ENCODE assay signal across 15 cellular contexts in the genomic region with DNA sequence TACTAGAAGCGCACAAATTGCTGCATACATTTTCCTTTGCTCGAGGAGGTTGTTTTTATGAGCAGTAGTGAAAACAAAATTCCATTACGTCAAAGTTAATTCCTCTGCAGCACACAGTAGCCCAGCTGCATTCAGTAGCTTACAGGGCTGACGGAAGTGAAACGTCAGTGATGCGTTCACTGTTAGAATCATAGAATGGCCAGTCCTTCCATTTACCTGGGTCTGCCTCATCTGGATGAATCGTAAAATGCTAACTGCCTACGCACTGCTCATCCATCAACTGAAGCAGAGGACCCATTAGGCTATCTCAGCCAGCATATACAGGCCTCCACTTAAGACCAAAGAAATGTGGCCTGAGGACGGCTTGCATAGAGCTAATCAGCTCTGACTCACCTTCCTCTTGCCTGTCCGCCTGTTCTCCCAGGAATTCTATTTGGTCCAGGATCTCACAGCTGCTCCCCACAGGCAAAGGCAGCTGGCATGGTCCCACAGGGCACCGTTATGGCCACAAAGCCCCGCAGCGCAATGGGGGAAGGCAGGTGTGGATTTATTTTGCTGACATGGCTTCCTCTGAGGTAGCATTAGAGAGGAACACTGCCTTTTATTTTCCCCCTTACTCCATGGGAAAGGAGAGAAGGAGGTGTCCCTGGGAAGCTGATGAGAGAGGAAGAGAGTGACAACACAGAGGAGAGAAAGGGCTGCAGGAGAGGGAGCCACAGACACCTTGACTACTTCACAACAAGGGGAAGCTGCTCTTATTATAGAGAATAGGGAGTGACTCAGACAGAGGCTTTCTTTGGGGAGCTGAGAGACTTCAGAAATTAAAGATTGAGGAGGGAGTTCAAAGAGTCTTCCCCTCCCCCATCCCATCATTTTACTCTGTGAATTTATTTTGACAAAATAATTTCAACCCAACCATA.
DNase-seq lines count a peak whose midpoint lies in the region; ATAC-seq and TF ChIP-seq lines count a peak whose summit lies in the region.
"Had no signal": no experiment of that assay in that cellular context is flagged by ENCODE, and none has a peak within 500 bp of the region (broad histone marks: within the 10 kb centered on the region; RNA-seq: fewer than 3 reads in every experiment).

No MANE protein-coding gene starts in this region.

- H2BK120ac ChIP-seq in neuronal stem cell (ENCODE audit: low read depth, low read length) = no peak overlapping the region

- H3K36me3 Mint-ChIP-seq in stimulated activated memory B cell treated with anti-CD40 and anti-IgM and Interleukin-4, amounts not matched to agents 10 μg/mL and 1 μg/mL and 100 μg/mL, for 72 hours = no peaks in the 10 kb centered on the region
- H3K36me3 Mint-ChIP-seq: brain had no signal

- H3K36me3 ChIP-seq in neuronal stem cell (replicated peaks in 1 of 2; ENCODE audit: control insufficient read depth in 2 of 2, insufficient read depth in 2 of 2, low read length in 2 of 2) = no peaks in the 10 kb centered on the region
- H3K36me3 ChIP-seq: sigmoid colon had no signal

- WGBS in neuronal stem cell (ENCODE audit: extremely low coverage in 2 of 2, insufficient read length in 2 of 2, insufficient replicate concordance in 1 of 2), 2 donors = no CpG with 5 or more reads among the region's 13 CpGs

- no peak overlapping the region for H2AK5ac ChIP-seq in neuronal stem cell (ENCODE audit: low read depth, low read length)

- peak; percentile 92 for DNase-seq in EL
- DNase-seq in NCI-H226 = peak; percentile 82
- DNase-seq in cardiac fibroblast (ENCODE audit: low read depth in 2 of 2) = peak; percentile 35 to 56
- DNase-seq in neuronal stem cell (ENCODE audit: low spot score) = no peak
- DNase-seq in sciatic nerve (ENCODE audit: low spot score) = no peak
- DNase-seq in activated effector memory CD4-positive, alpha-beta T cell treated with anti-CD3 and anti-CD28 coated beads, Interleukin-2, amount 50 U/mL, for 16 hours = no peak
- DNase-seq: activated CD4-positive, CD25-positive, alpha-beta regulatory T cell treated with anti-CD3 and anti-CD28 coated beads, Interleukin-2, amount 50 U/mL, for 72 hours; activated T-cell treated with anti-CD3 and anti-CD28 coated beads, Interleukin-2, amount 50 U/mL, for 24 hours; Caco-2; NCI-H1105 treated with DMSO at 0.1 percent for 48 hours; sigmoid colon; testis had no signal

- intact Hi-C loops in sciatic nerve (cut with DNase I) = no loop called here

- no peak overlapping the region for H3K27ac ChIP-seq in neuronal stem cell (replicated peaks; ENCODE audit: low read length)
- H3K27ac ChIP-seq: sigmoid colon, testis had no signal

- no peak overlapping the region for H2BK15ac ChIP-seq in neuronal stem cell (ENCODE audit: low read length)

- no peaks in the 10 kb centered on the region for H3K4me1 ChIP-seq in neuronal stem cell (ENCODE audit: control insufficient read depth in 2 of 2, insufficient read depth in 1 of 2, low read depth in 1 of 2, low read length in 2 of 2)
- H3K4me1 ChIP-seq: Caco-2, sigmoid colon had no signal

- no peaks in the 10 kb centered on the region for H3K4me1 Mint-ChIP-seq in stimulated activated memory B cell treated with anti-CD40 and anti-IgM and Interleukin-4, amounts not matched to agents 10 μg/mL and 1 μg/mL and 100 μg/mL, for 72 hours

- ATAC-seq in sciatic nerve = no peak
- ATAC-seq in stimulated activated memory B cell treated with anti-CD40 and anti-IgM and Interleukin-4, amounts not matched to agents 10 μg/mL and 1 μg/mL and 100 μg/mL, for 72 hours = no peak
- no peak for ATAC-seq in HG02623 (IDR thresholded peaks at IDR 0.05; ENCODE audit: unreplicated experiment)

- no peak overlapping the region for H3K4me2 ChIP-seq in neuronal stem cell (ENCODE audit: insufficient read depth, low read length, poor library complexity, severe bottlenecking)

- no peak overlapping the region for H3K4me3 ChIP-seq in cardiac fibroblast (replicated peaks in 1 of 2; ENCODE audit: low read depth in 2 of 2, low read length in 2 of 2)
- H3K4me3 ChIP-seq in neuronal stem cell (ENCODE audit: low read length in 2 of 2) = no peak overlapping the region
- H3K4me3 ChIP-seq: sigmoid colon, testis had no signal

- no peak overlapping the region for H3K14ac ChIP-seq in neuronal stem cell (ENCODE audit: low read length)

- no peaks in the 10 kb centered on the region for H3K27me3 ChIP-seq in neuronal stem cell (ENCODE audit: control insufficient read depth in 3 of 3, insufficient read depth in 3 of 3, low read depth in 1 of 3, low read length in 3 of 3)
- H3K27me3 ChIP-seq: sigmoid colon, testis had no signal

- no peak overlapping the region for H3K4ac ChIP-seq in neuronal stem cell (ENCODE audit: low read length)

- no peak overlapping the region for H4K91ac ChIP-seq in neuronal stem cell (ENCODE audit: low read depth, low read length, poor library complexity)

- H2BK5ac ChIP-seq in neuronal stem cell (ENCODE audit: low read length) = no peak overlapping the region

- peaks cover 0 to 1% of the 10 kb centered on the region in 2 donors for H3K9me3 ChIP-seq in neuronal stem cell (replicated peaks in 1 of 2; ENCODE audit: control insufficient read depth in 2 of 2, insufficient read depth in 1 of 2, low read depth in 1 of 2, low read length in 2 of 2)
- H3K9me3 ChIP-seq: Caco-2, sigmoid colon, testis had no signal

- no peaks in the 10 kb centered on the region for H3K27me3 Mint-ChIP-seq in stimulated activated memory B cell treated with anti-CD40 and anti-IgM and Interleukin-4, amounts not matched to agents 10 μg/mL and 1 μg/mL and 100 μg/mL, for 72 hours
- H3K27me3 Mint-ChIP-seq: activated T-cell treated with anti-CD3 and anti-CD28 coated beads, Interleukin-2, amount 50 U/mL, for 24 hours had no signal

- no peak overlapping the region for H4K8ac ChIP-seq in neuronal stem cell (ENCODE audit: low read depth, low read length)

- TF ChIP-seq CTCF in cardiac fibroblast (IDR thresholded peaks at IDR 0.05; ENCODE audit: low read depth, low read length) = no peak

- H3K79me1 ChIP-seq in neuronal stem cell (ENCODE audit: low read depth, low read length) = no peaks in the 10 kb centered on the region

- H3K4me3 Mint-ChIP-seq in stimulated activated memory B cell treated with anti-CD40 and anti-IgM and Interleukin-4, amounts not matched to agents 10 μg/mL and 1 μg/mL and 100 μg/mL, for 72 hours = no peak overlapping the region
- H3K4me3 Mint-ChIP-seq: activated T-cell treated with anti-CD3 and anti-CD28 coated beads, Interleukin-2, amount 50 U/mL, for 24 hours; brain had no signal

- peak overlapping the region; percentile 32 for H3K18ac ChIP-seq in neuronal stem cell (ENCODE audit: low read length)

- H3K9ac ChIP-seq in neuronal stem cell (ENCODE audit: low read depth, low read length, poor library complexity) = no peak overlapping the region

- no peaks in the 10 kb centered on the region for H3K9me3 Mint-ChIP-seq in stimulated activated memory B cell treated with anti-CD40 and anti-IgM and Interleukin-4, amounts not matched to agents 10 μg/mL and 1 μg/mL and 100 μg/mL, for 72 hours
- H3K9me3 Mint-ChIP-seq: activated T-cell treated with anti-CD3 and anti-CD28 coated beads, Interleukin-2, amount 50 U/mL, for 24 hours had no signal

- H3K23ac ChIP-seq in neuronal stem cell (ENCODE audit: low read depth, low read length, poor library complexity) = no peak overlapping the region

- no peak overlapping the region for H3K27ac Mint-ChIP-seq in stimulated activated memory B cell treated with anti-CD40 and anti-IgM and Interleukin-4, amounts not matched to agents 10 μg/mL and 1 μg/mL and 100 μg/mL, for 72 hours
- H3K27ac Mint-ChIP-seq: activated T-cell treated with anti-CD3 and anti-CD28 coated beads, Interleukin-2, amount 50 U/mL, for 24 hours had no signal

- H2AFZ ChIP-seq in neuronal stem cell (ENCODE audit: low read length) = no peak overlapping the region

- H2BK12ac ChIP-seq in neuronal stem cell (ENCODE audit: low read length) = no peak overlapping the region

Comparison
In these comparisons a context has a peak if more than half of its experiments do, and no peak if none do; other contexts are left out.
1. DNase-seq: peak in EL (single experiment), NCI-H226 (single experiment) and cardiac fibroblast (2 of 2); none in neuronal stem cell (single experiment), sciatic nerve (single experiment) and activated effector memory CD4-positive, alpha-beta T cell treated with anti-CD3 and anti-CD28 coated beads, Interleukin-2, amount 50 U/mL, for 16 hours (single experiment).